Comparison of ENCODE assay signal across 1 cellular context in the genomic region with DNA sequence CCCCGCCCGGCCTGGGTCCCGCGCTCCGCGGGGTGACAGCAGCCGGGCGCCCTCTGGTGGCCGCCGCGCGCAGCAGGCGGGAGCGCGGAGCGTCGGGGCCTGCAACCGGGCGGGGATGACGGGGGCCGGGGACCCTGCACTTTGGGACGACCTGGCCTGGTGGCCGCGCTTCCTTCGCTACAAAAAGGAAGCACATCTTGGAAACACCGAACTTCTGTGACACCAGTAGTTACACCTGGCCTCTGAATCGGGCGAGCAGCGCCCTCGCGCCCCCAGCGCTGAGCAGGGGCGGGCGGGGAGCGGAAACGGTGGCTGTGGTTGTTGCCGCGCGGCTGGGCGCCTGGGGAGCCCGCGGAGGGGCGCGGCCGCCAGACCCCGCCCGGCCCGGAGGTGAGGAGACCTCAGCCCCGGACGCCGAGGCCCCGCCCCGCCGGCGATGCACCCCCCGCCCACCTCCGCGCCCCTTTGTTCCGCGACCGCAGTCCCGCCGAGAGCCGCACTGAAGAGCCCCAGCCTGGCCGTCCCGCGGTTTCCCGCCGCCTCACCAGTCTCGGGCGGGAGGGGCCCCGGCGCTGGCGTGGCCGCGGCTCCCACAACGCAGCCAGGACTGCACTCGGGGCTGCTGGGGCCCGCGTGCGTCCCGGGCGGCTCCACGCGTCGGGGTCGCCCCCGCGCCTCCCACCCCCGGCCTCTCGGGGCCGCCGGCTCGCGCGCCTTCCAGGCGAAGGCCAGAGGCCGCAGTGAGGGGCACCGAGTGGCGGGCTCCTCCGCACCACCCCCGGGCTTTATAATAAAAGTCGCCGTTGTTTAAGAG.
TF ChIP-seq lines count a peak whose summit lies in the region.

No MANE protein-coding gene starts in this region.

TF ChIP-seq in WTC11, 78 proteins besides CTCF, POLR2A, EP300 and RAD21 (continued from another document):
- TF ChIP-seq, protein P1, sequence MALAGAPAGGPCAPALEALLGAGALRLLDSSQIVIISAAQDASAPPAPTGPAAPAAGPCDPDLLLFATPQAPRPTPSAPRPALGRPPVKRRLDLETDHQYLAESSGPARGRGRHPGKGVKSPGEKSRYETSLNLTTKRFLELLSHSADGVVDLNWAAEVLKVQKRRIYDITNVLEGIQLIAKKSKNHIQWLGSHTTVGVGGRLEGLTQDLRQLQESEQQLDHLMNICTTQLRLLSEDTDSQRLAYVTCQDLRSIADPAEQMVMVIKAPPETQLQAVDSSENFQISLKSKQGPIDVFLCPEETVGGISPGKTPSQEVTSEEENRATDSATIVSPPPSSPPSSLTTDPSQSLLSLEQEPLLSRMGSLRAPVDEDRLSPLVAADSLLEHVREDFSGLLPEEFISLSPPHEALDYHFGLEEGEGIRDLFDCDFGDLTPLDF (CRISPR knock-in tag; IDR thresholded peaks at IDR 0.05) = no peak
- TF ChIP-seq SOX15 (CRISPR knock-in tag; IDR thresholded peaks at IDR 0.05) (no peak), ZNF396 (CRISPR knock-in tag; IDR thresholded peaks at IDR 0.05; ENCODE audit: borderline replicate concordance) (no peak)
- TF ChIP-seq, protein P2, sequence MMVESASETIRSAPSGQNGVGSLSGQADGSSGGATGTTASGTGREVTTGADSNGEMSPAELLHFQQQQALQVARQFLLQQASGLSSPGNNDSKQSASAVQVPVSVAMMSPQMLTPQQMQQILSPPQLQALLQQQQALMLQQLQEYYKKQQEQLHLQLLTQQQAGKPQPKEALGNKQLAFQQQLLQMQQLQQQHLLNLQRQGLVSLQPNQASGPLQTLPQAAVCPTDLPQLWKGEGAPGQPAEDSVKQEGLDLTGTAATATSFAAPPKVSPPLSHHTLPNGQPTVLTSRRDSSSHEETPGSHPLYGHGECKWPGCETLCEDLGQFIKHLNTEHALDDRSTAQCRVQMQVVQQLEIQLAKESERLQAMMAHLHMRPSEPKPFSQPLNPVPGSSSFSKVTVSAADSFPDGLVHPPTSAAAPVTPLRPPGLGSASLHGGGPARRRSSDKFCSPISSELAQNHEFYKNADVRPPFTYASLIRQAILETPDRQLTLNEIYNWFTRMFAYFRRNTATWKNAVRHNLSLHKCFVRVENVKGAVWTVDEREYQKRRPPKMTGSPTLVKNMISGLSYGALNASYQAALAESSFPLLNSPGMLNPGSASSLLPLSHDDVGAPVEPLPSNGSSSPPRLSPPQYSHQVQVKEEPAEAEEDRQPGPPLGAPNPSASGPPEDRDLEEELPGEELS (CRISPR knock-in tag; IDR thresholded peaks at IDR 0.05) = no peak
TF ChIP-seq in WTC11: peak in this region for 18.
